Comparison of ENCODE assay signal across 26 cellular contexts in genomic region chr3:77726509-77726908, GRCh38.
"Had no signal": no experiment of that assay in that cellular context is flagged by ENCODE, and none has a peak within 500 bp of the region (broad histone marks: within the 10 kb centered on the region; RNA-seq: fewer than 3 reads in every experiment).

No MANE protein-coding gene starts in this region.

- H3K27me3 ChIP-seq: ascending aorta, breast epithelium, foreskin keratinocyte, hepatocyte, neutrophil, sigmoid colon, upper lobe of left lung, vagina had no signal

- H3K79me2 ChIP-seq: hepatocyte had no signal

- H3K36me3 ChIP-seq: ascending aorta, breast epithelium, neutrophil, sigmoid colon, thoracic aorta, upper lobe of left lung, vagina had no signal

- DNase-seq: activated CD4-positive, alpha-beta T cell treated with anti-CD3 and anti-CD28 coated beads for 4 hours; activated CD4-positive, alpha-beta T cell treated with anti-CD3 and anti-CD28 coated beads, Interleukin-2, amount 50 U/mL, for 4 hours; activated naive CD4-positive, alpha-beta T cell; activated naive CD8-positive, alpha-beta T cell treated with anti-CD3 and anti-CD28 coated beads for 36 hours; activated T-cell treated with anti-CD3 and anti-CD28 coated beads for 4 hours; activated T-cell treated with anti-CD3 and anti-CD28 coated beads, Interleukin-2, amount 50 U/mL, for 72 hours; effector CD8-positive, alpha-beta T cell; foreskin keratinocyte; islet precursor cell; naive B cell; nephron progenitor cell; sigmoid colon; small intestine; stimulated activated CD4-positive, alpha-beta T cell treated with anti-CD3 and anti-CD28 coated beads, Interleukin-4, amount 100 ng/mL, for 24 hours; SW 1271; T-helper 9 cell; upper lobe of left lung had no signal

- H3K4me1 ChIP-seq: ascending aorta, breast epithelium, foreskin keratinocyte, sigmoid colon, upper lobe of left lung, vagina had no signal

- H3K4me2 ChIP-seq: hepatocyte had no signal

- H3K4me3 ChIP-seq: ascending aorta, breast epithelium, hepatocyte, sigmoid colon, thoracic aorta, upper lobe of left lung, vagina had no signal

- H2AFZ ChIP-seq: hepatocyte had no signal

- H3K27ac ChIP-seq: ascending aorta, breast epithelium, epithelial cell of prostate, foreskin keratinocyte, hepatocyte, neutrophil, sigmoid colon, thoracic aorta, upper lobe of left lung, vagina, VCaP had no signal

- ATAC-seq: activated T-cell treated with anti-CD3 and anti-CD28 coated beads, Interleukin-2, amount 50 U/mL, for 72 hours; foreskin keratinocyte; stimulated activated effector memory CD8-positive, alpha-beta T cell treated with anti-CD3 and anti-CD28 coated beads, Interleukin-12 subunit alpha, Interleukin-12 subunit beta, amount 100 ng/mL, for 72 hours had no signal

- H3K9me3 ChIP-seq: ascending aorta, breast epithelium, neutrophil, thoracic aorta, upper lobe of left lung, vagina had no signal
